22 cellular contexts compared by ENCODE assay signal in genomic region chr7:141477866-141478265, GRCh38.
DNase-seq lines count a peak whose midpoint lies in the region; ATAC-seq, FAIRE-seq and TF ChIP-seq lines count a peak whose summit lies in the region.
"Had no signal": no experiment of that assay in that cellular context is flagged by ENCODE, and none has a peak within 500 bp of the region (broad histone marks: within the 10 kb centered on the region; RNA-seq: fewer than 3 reads in every experiment).

No MANE protein-coding gene starts in this region.

- H3K56ac ChIP-seq in H9 (ENCODE audit: insufficient read length, low read depth, low read length): no peak overlapping the region

- H3K4me3 ChIP-seq in heart left ventricle (no peak overlapping the region), thyroid gland (replicated peaks in 1 of 3) (no peak overlapping the region)
- H3K4me3 ChIP-seq: body of pancreas, coronary artery, pancreas, tibial nerve had no signal

- TF ChIP-seq CTCF in heart left ventricle (IDR thresholded peaks at IDR 0.05) (no peak), thyroid gland (IDR thresholded peaks at IDR 0.05) (no peak), H9 (conservative IDR thresholded peaks at IDR 0.05) (no peak)

- no peaks in the 10 kb centered on the region for H3K36me3 ChIP-seq in heart left ventricle
- H3K36me3 ChIP-seq in thyroid gland: no peaks in the 10 kb centered on the region
- H3K36me3 ChIP-seq: pancreas, tibial nerve had no signal

- H4K5ac ChIP-seq in H9 (ENCODE audit: insufficient read length, low read depth, low read length): no peak overlapping the region

- no peaks in the 10 kb centered on the region for H3K9me3 Mint-ChIP-seq in H9
- H3K9me3 Mint-ChIP-seq: activated CD4-positive, alpha-beta T cell treated with anti-CD3 and anti-CD28 coated beads, Interleukin-2, amount 10 ng/mL, durations not matched to agents 24 days and 14 days; activated naive CD8-positive, alpha-beta T cell treated with anti-CD3 and anti-CD28 coated beads, Interleukin-2, amount 10 ng/mL, durations not matched to agents 7 days and 5 days; activated T-helper 2 cell treated with anti-CD3 and anti-CD28 coated beads, Interferon-gamma antibody, Interleukin-2, Interleukin-4, amounts not matched to agents 10 μg/mL and 5 μg/mL and 100 μg/mL, durations not matched to agents 14 hours and 24 hours and 36 hours; CD8-positive, alpha-beta T cell; natural killer cell treated with Interleukin-12 subunit alpha and Interleukin-12 subunit beta and Interleukin-15 and Interleukin-18, amount 100 ng/mL, for 72 hours; T-helper 1 cell treated with Interleukin-12 subunit alpha and Interleukin-12 subunit beta and Interleukin-4 antibody, amounts not matched to agents 30 μg/mL and 1 μg/mL, for 36 hours had no signal

- H3K14ac ChIP-seq in H9 (ENCODE audit: insufficient read depth, low read length): no peak overlapping the region

- peak; percentile 61 to 90 (median 84) for ATAC-seq in heart left ventricle
- ATAC-seq: body of pancreas; CD8-positive, alpha-beta T cell had no signal

- peak overlapping the region in 5 of 12 donors; percentile 19 to 51 (median 43) for H3K27ac ChIP-seq in heart left ventricle
- H3K27ac ChIP-seq in thyroid gland: no peak overlapping the region
- no peak overlapping the region for H3K27ac ChIP-seq in H9 (ENCODE audit: insufficient read length, low read depth, low read length)
- H3K27ac ChIP-seq: body of pancreas, coronary artery, pancreas, tibial nerve had no signal

- H3K27me3 ChIP-seq in heart left ventricle: no peaks in the 10 kb centered on the region
- no peaks in the 10 kb centered on the region for H3K27me3 ChIP-seq in thyroid gland
- no peaks in the 10 kb centered on the region for H3K27me3 ChIP-seq in H9 (ENCODE audit: insufficient read depth, low read length)
- H3K27me3 ChIP-seq: body of pancreas, pancreas, tibial nerve had no signal

- no peak overlapping the region for H2BK15ac ChIP-seq in H9 (ENCODE audit: low read depth, low read length)

- no peak overlapping the region for H3K23ac ChIP-seq in H9 (ENCODE audit: insufficient read length, low read depth, low read length)

- peak; percentile 24 for DNase-seq in HCEC 1CT
- DNase-seq in RCC 7860 (ENCODE audit: low spot score): peak; percentile 75
- DNase-seq in heart left ventricle: peak in 4 of 5 donors; percentile 18 to 56 (median 43)
- peak; percentile 38 for DNase-seq in renal cortical epithelial cell (ENCODE audit: low read depth)
- DNase-seq in thyroid gland: no peak
- DNase-seq in COLO668 (lab: John Stamatoyannopoulos, UW; ENCODE audit: unreplicated experiment): no peak
- DNase-seq in H9: no peak
- DNase-seq: activated CD4-positive, alpha-beta T cell treated with anti-CD3 and anti-CD28 coated beads, Interleukin-2, amount 10 ng/mL, durations not matched to agents 24 days and 14 days; activated naive CD8-positive, alpha-beta T cell treated with anti-CD3 and anti-CD28 coated beads, Interleukin-2, amount 10 ng/mL, durations not matched to agents 7 days and 5 days; body of pancreas; CD8-positive, alpha-beta T cell; DMS79; kidney; NCI-H1417; NCI-H526 treated with DMSO at 0.1 percent for 48 hours; pancreas; stimulated activated naive CD4-positive, alpha-beta T cell treated with Interleukin-2 at 50 U/mL for 16 hours had no signal

- intact Hi-C loops in heart left ventricle (cut with DNase I): no loop called here
- intact Hi-C loops in thyroid gland (cut with DNase I): no loop called here

- TF ChIP-seq POLR2A in heart left ventricle (IDR thresholded peaks at IDR 0.05): no peak
- no peak for TF ChIP-seq POLR2A in thyroid gland (IDR thresholded peaks at IDR 0.05)

- no peaks in the 10 kb centered on the region for H4K20me1 ChIP-seq in H9 (ENCODE audit: control insufficient read depth, insufficient read depth, insufficient read length)

- WGBS in heart left ventricle, 4 donors: 49 to 71% (median 56%) methylated on average over 4 of the region's 4 CpGs
- 78 to 86% methylated on average over 4 of the region's 4 CpGs for whole genome bisulfite sequencing in thyroid gland, 2 donors
- no CpG with 5 or more reads among the region's 4 CpGs for WGBS in H9 (ENCODE audit: extremely low coverage, insufficient read length, low lambda C conversion rate)

- no peak overlapping the region for H2BK12ac ChIP-seq in H9 (ENCODE audit: insufficient read length, low read depth, low read length)

- H2BK5ac ChIP-seq in H9 (ENCODE audit: insufficient read length, low read length): no peak overlapping the region

- H3K27me3 Mint-ChIP-seq in H9 (ENCODE audit: low read depth): no peaks in the 10 kb centered on the region; the same call in 1 of the 2 replicates

- H3K9ac ChIP-seq in H9 (ENCODE audit: extremely low read depth, insufficient read length, low read length): no peak overlapping the region

- peak; percentile 80 for FAIRE-seq in RCC 7860 (lab: Jason Lieb, UNC)
- FAIRE-seq: kidney, pancreas had no signal

- H3K4ac ChIP-seq in H9 (ENCODE audit: low read depth, low read length): no peak overlapping the region

- H3K18ac ChIP-seq in H9 (ENCODE audit: insufficient read length, low read depth, low read length): no peak overlapping the region

- H4K91ac ChIP-seq in H9 (ENCODE audit: insufficient read length, low read depth, low read length): no peak overlapping the region

- no peaks in the 10 kb centered on the region for H3K79me2 ChIP-seq in H9 (ENCODE audit: insufficient read depth, low read length)

- peaks cover 0 to 3% (median 0%) of the 10 kb centered on the region in 3 experiments; a peak in 2 of 7 replicates for H3K36me3 Mint-ChIP-seq in H9 (ENCODE audit: insufficient read depth in 1 of 3, low read depth in 3 of 3)
- H3K36me3 Mint-ChIP-seq: activated naive CD8-positive, alpha-beta T cell treated with anti-CD3 and anti-CD28 coated beads, Interleukin-2, amount 10 ng/mL, durations not matched to agents 7 days and 5 days; CD8-positive, alpha-beta T cell; natural killer cell treated with Interleukin-12 subunit alpha and Interleukin-12 subunit beta and Interleukin-15 and Interleukin-18, amount 100 ng/mL, for 72 hours had no signal

- no peak overlapping the region for H2BK20ac ChIP-seq in H9 (ENCODE audit: low read depth, low read length, poor library complexity, severe bottlenecking)

- H3K79me1 ChIP-seq in H9 (ENCODE audit: insufficient read depth, low read depth, low read length, poor library complexity, severe bottlenecking): no peaks in the 10 kb centered on the region

- H3K4me1 ChIP-seq in heart left ventricle: peaks cover 0 to 29% (median 5%) of the 10 kb centered on the region in 12 donors
- H3K4me1 ChIP-seq in thyroid gland: no peaks in the 10 kb centered on the region
- H3K4me1 ChIP-seq in H9 (ENCODE audit: insufficient read depth, low read length): no peaks in the 10 kb centered on the region
- H3K4me1 ChIP-seq: body of pancreas, pancreas, tibial nerve had no signal

- no peak overlapping the region for H2AFZ ChIP-seq in H9 (ENCODE audit: low read length)

- H3K9me3 ChIP-seq in heart left ventricle: no peaks in the 10 kb centered on the region
- no peaks in the 10 kb centered on the region for H3K9me3 ChIP-seq in thyroid gland
- H3K9me3 ChIP-seq in H9 (ENCODE audit: control insufficient read depth, low read depth, low read length): no peaks in the 10 kb centered on the region
- H3K9me3 ChIP-seq: body of pancreas, pancreas, tibial nerve had no signal

- no peaks in the 10 kb centered on the region for H3K23me2 ChIP-seq in H9 (ENCODE audit: insufficient read length, low read depth, low read length, poor library complexity, severe bottlenecking)

- H2BK120ac ChIP-seq in H9 (ENCODE audit: low read depth, low read length, poor library complexity, severe bottlenecking): no peak overlapping the region

- peaks cover 13% of the 10 kb centered on the region in 2 experiments for H3K4me1 Mint-ChIP-seq in H9
- H3K4me1 Mint-ChIP-seq: activated CD4-positive, alpha-beta T cell treated with anti-CD3 and anti-CD28 coated beads, Interleukin-2, amount 10 ng/mL, durations not matched to agents 24 days and 14 days; activated naive CD8-positive, alpha-beta T cell treated with anti-CD3 and anti-CD28 coated beads, Interleukin-2, amount 10 ng/mL, durations not matched to agents 7 days and 5 days had no signal

- no peak overlapping the region for H4K8ac ChIP-seq in H9 (replicated peaks; ENCODE audit: insufficient read length, low read depth, low read length)

- no peak overlapping the region for H3T11ph ChIP-seq in H9 (ENCODE audit: low read length)

- no peak overlapping the region for H2AK5ac ChIP-seq in H9 (ENCODE audit: insufficient read length, low read length)

- no peak overlapping the region for H3K27ac Mint-ChIP-seq in H9
- H3K27ac Mint-ChIP-seq: activated CD4-positive, alpha-beta T cell treated with anti-CD3 and anti-CD28 coated beads, Interleukin-2, amount 10 ng/mL, durations not matched to agents 24 days and 14 days; activated naive CD8-positive, alpha-beta T cell treated with anti-CD3 and anti-CD28 coated beads, Interleukin-2, amount 10 ng/mL, durations not matched to agents 7 days and 5 days; activated T-helper 2 cell treated with anti-CD3 and anti-CD28 coated beads, Interferon-gamma antibody, Interleukin-2, Interleukin-4, amounts not matched to agents 10 μg/mL and 5 μg/mL and 100 μg/mL, durations not matched to agents 14 hours and 24 hours and 36 hours; CD8-positive, alpha-beta T cell; natural killer cell treated with Interleukin-12 subunit alpha and Interleukin-12 subunit beta and Interleukin-15 and Interleukin-18, amount 100 ng/mL, for 72 hours; T-helper 1 cell treated with Interleukin-12 subunit alpha and Interleukin-12 subunit beta and Interleukin-4 antibody, amounts not matched to agents 30 μg/mL and 1 μg/mL, for 36 hours had no signal

- H3K4me2 ChIP-seq in H9 (ENCODE audit: insufficient read depth, insufficient read length, low read length): no peak overlapping the region

- no peak overlapping the region for H3K4me3 Mint-ChIP-seq in H9
- H3K4me3 Mint-ChIP-seq: activated CD4-positive, alpha-beta T cell treated with anti-CD3 and anti-CD28 coated beads, Interleukin-2, amount 10 ng/mL, durations not matched to agents 24 days and 14 days; activated naive CD8-positive, alpha-beta T cell treated with anti-CD3 and anti-CD28 coated beads, Interleukin-2, amount 10 ng/mL, durations not matched to agents 7 days and 5 days; CD8-positive, alpha-beta T cell; natural killer cell treated with Interleukin-12 subunit alpha and Interleukin-12 subunit beta and Interleukin-15 and Interleukin-18, amount 100 ng/mL, for 72 hours; T-helper 1 cell treated with Interleukin-12 subunit alpha and Interleukin-12 subunit beta and Interleukin-4 antibody, amounts not matched to agents 30 μg/mL and 1 μg/mL, for 36 hours had no signal

Comparison
In these comparisons a context has a peak if more than half of its experiments do, and no peak if none do; other contexts are left out.
1. DNase-seq: peak in HCEC 1CT (single experiment), RCC 7860 (single experiment), heart left ventricle (4 of 5) and renal cortical epithelial cell (single experiment); none in thyroid gland (0 of 2), COLO668 (single experiment) and H9 (single experiment).